Comparison of ENCODE assay signal across 7 cellular contexts in genomic region chr14:19053426-19054050, GRCh38.
DNase-seq lines count a peak whose midpoint lies in the region; ATAC-seq and TF ChIP-seq lines count a peak whose summit lies in the region.
"Not testable (repeated sequence)": the region's sequence is repeated elsewhere in the genome, so short reads cannot be mapped to it uniquely, and the experiment has no call there.

No MANE protein-coding gene starts in this region.

- intact Hi-C loops in heart right ventricle (cut with DNase I); right lobe of liver (cut with DNase I): not testable (repeated sequence)

- not testable (repeated sequence) for H3K27ac Mint-ChIP-seq in WTC11; central memory CD8-positive, alpha-beta T cell (ENCODE audit: low read depth); stimulated activated effector memory CD8-positive, alpha-beta T cell treated with anti-CD3 and anti-CD28 coated beads, Interleukin-12 subunit alpha, Interleukin-12 subunit beta, amount 100 ng/mL, for 72 hours

- not testable (repeated sequence) for H3K4me3 Mint-ChIP-seq in WTC11; central memory CD8-positive, alpha-beta T cell; stimulated activated effector memory CD8-positive, alpha-beta T cell treated with anti-CD3 and anti-CD28 coated beads, Interleukin-12 subunit alpha, Interleukin-12 subunit beta, amount 100 ng/mL, for 72 hours

- not testable (repeated sequence) for H3K27ac ChIP-seq in heart right ventricle, right lobe of liver

- WGBS in heart right ventricle, 2 donors, result no CpG with 5 or more reads among the region's 27 CpGs
- WGBS in right lobe of liver (ENCODE audit: insufficient coverage, low coverage, low lambda C conversion rate, missing lambda C conversion rate), result no CpG with 5 or more reads among the region's 27 CpGs

- TF ChIP-seq POLR2A in right lobe of liver (IDR thresholded peaks at IDR 0.05), result not testable (repeated sequence)

- not testable (repeated sequence) for H3K27me3 Mint-ChIP-seq in WTC11 (ENCODE audit: low read depth); central memory CD8-positive, alpha-beta T cell

- H3K36me3 Mint-ChIP-seq in WTC11; central memory CD8-positive, alpha-beta T cell (ENCODE audit: insufficient read depth); stimulated activated effector memory CD8-positive, alpha-beta T cell treated with anti-CD3 and anti-CD28 coated beads, Interleukin-12 subunit alpha, Interleukin-12 subunit beta, amount 100 ng/mL, for 72 hours: not testable (repeated sequence)

- not testable (repeated sequence) for H3K4me3 ChIP-seq in heart right ventricle, right lobe of liver

- not testable (repeated sequence) for H3K4me1 ChIP-seq in heart right ventricle, right lobe of liver

- not testable (repeated sequence) for H3K27me3 ChIP-seq in heart right ventricle, right lobe of liver

- peak; percentile 74 for ATAC-seq in GM18502 (IDR thresholded peaks at IDR 0.05; ENCODE audit: poor library complexity, unreplicated experiment)
- peak; percentile 57 for ATAC-seq in HG03432 (IDR thresholded peaks at IDR 0.05; ENCODE audit: unreplicated experiment)
- peak; percentile 58 for ATAC-seq in WTC11
- peak; percentile 38 for ATAC-seq in central memory CD8-positive, alpha-beta T cell (replicated peaks; ENCODE audit: extremely low read depth, poor library complexity, severe bottlenecking)
- peak in 6 of 8 donors; percentile 43 to 78 (median 64) for ATAC-seq in heart right ventricle
- ATAC-seq in right lobe of liver, result peak; percentile 51 to 66 (median 58)
- peak; percentile 45 for ATAC-seq in stimulated activated effector memory CD8-positive, alpha-beta T cell treated with anti-CD3 and anti-CD28 coated beads, Interleukin-12 subunit alpha, Interleukin-12 subunit beta, amount 100 ng/mL, for 72 hours

- H3K4me1 Mint-ChIP-seq in WTC11; central memory CD8-positive, alpha-beta T cell; stimulated activated effector memory CD8-positive, alpha-beta T cell treated with anti-CD3 and anti-CD28 coated beads, Interleukin-12 subunit alpha, Interleukin-12 subunit beta, amount 100 ng/mL, for 72 hours: not testable (repeated sequence)

- DNase-seq in WTC11 (ENCODE audit: low spot score); central memory CD8-positive, alpha-beta T cell (ENCODE audit: low spot score in 2 of 2); heart right ventricle; right lobe of liver; stimulated activated effector memory CD8-positive, alpha-beta T cell treated with anti-CD3 and anti-CD28 coated beads, Interleukin-12 subunit alpha, Interleukin-12 subunit beta, amount 100 ng/mL, for 72 hours (ENCODE audit: low spot score in 2 of 2): not testable (repeated sequence)

- POLR2A ChIA-PET in WTC11 (lab: Charles Lee), result not testable (repeated sequence)

- CTCF ChIA-PET in WTC11 (lab: Charles Lee), result not testable (repeated sequence)

- not testable (repeated sequence) for H3K36me3 ChIP-seq in heart right ventricle, right lobe of liver

- not testable (repeated sequence) for TF ChIP-seq CTCF in WTC11 (IDR thresholded peaks at IDR 0.05); heart right ventricle (IDR thresholded peaks at IDR 0.05); right lobe of liver (IDR thresholded peaks at IDR 0.05)

- H3K9me3 ChIP-seq in heart right ventricle, right lobe of liver: not testable (repeated sequence)

- H3K9me3 Mint-ChIP-seq in WTC11; central memory CD8-positive, alpha-beta T cell; stimulated activated effector memory CD8-positive, alpha-beta T cell treated with anti-CD3 and anti-CD28 coated beads, Interleukin-12 subunit alpha, Interleukin-12 subunit beta, amount 100 ng/mL, for 72 hours: not testable (repeated sequence)
